Comparison of ENCODE assay signal across 8 cellular contexts in genomic region chr2:180980185-180980942, GRCh38. TPM values are rescaled to one million over a fixed set of nuclear protein-coding genes. Genes with fewer than 3 reads are reported as not detected.
A peak's percentile ranks its signal among the peaks of the same experiment; 100 is the strongest.
DNase-seq lines count a peak whose midpoint lies in the region; ATAC-seq, FAIRE-seq and TF ChIP-seq lines count a peak whose summit lies in the region.

Gene UBE2E3, plus strand, starts transcription at chr2:180980605. Its CDS starts 1,438 bp downstream, at chr2:180982043.

- H3K27me3 ChIP-seq in GM06990 (replicated peaks; ENCODE audit: control insufficient read depth, insufficient read depth, low read length) (no peaks in the 10 kb centered on the region), MG63 (no peaks in the 10 kb centered on the region), adrenal gland (no peaks in the 10 kb centered on the region), heart right ventricle (no peaks in the 10 kb centered on the region), upper lobe of right lung (no peaks in the 10 kb centered on the region)

- peaks cover 6% of the 10 kb centered on the region for H3K36me3 Mint-ChIP-seq in progenitor cell of endocrine pancreas (ENCODE audit: insufficient read depth)

- H3K36me3 ChIP-seq in GM06990 (ENCODE audit: control insufficient read depth, insufficient read depth, low read length) (no peaks in the 10 kb centered on the region; the same call in 1 of the 2 replicates), MG63 (peaks cover 28% of the 10 kb centered on the region), adrenal gland (replicated peaks in 1 of 2) (no peaks in the 10 kb centered on the region), heart right ventricle (peaks cover 0 to 19% (median 0%) of the 10 kb centered on the region in 9 donors), upper lobe of right lung (no peaks in the 10 kb centered on the region)

- peak within 1 kb of the TSS in 4 of 5 donors; percentile 72 to 92 (median 82) for H3K27ac ChIP-seq in adrenal gland
- peak within 1 kb of the TSS; percentile 65 to 96 (median 86) for H3K27ac ChIP-seq in heart right ventricle
- H3K27ac ChIP-seq in upper lobe of right lung: peak within 1 kb of the TSS; percentile 82

- H3K27ac Mint-ChIP-seq in progenitor cell of endocrine pancreas: peak within 1 kb of the TSS; percentile 99

- TF ChIP-seq CTCF in GM06990 (IDR thresholded peaks at IDR 0.05; ENCODE audit: insufficient read depth, low read length, poor library complexity, severe bottlenecking) (peak; percentile 82), adrenal gland (IDR thresholded peaks at IDR 0.05) (peak in 5 of 6 experiments; percentile 34 to 79 (median 59)), heart right ventricle (IDR thresholded peaks at IDR 0.05) (peak; percentile 49 to 78 (median 60)), progenitor cell of endocrine pancreas (IDR thresholded peaks at IDR 0.05; ENCODE audit: unreplicated experiment) (peak; percentile 69), upper lobe of right lung (IDR thresholded peaks at IDR 0.05) (peak; percentile 57)

- ATAC-seq in heart right ventricle: peak; percentile 84 to 98 (median 92)
- peak; percentile 94 for ATAC-seq in upper lobe of right lung

- no peak for FAIRE-seq in H54 (lab: Jason Lieb, UNC)

- H3K4me3 ChIP-seq in GM06990 (replicated peaks; ENCODE audit: low read depth, low read length) (peak within 1 kb of the TSS; percentile 82), MG63 (peak within 1 kb of the TSS; percentile 78), adrenal gland (peak within 1 kb of the TSS in 2 of 4 donors; percentile 54 to 66), heart right ventricle (peak within 1 kb of the TSS; percentile 62 to 85 (median 72)), upper lobe of right lung (peak within 1 kb of the TSS; percentile 67)

- DNase-seq in GM06990 (ENCODE audit: extremely low read depth, insufficient read length): peak; percentile 90
- DNase-seq in H54 (ENCODE audit: insufficient read length, low spot score): peak; percentile 82
- peak; percentile 85 for DNase-seq in MG63
- peak; percentile 59 to 77 (median 71) for DNase-seq in T-helper 1 cell
- peak; percentile 82 to 89 (median 86) for DNase-seq in adrenal gland
- peak; percentile 82 to 84 for DNase-seq in heart right ventricle
- peak; percentile 88 for DNase-seq in progenitor cell of endocrine pancreas (ENCODE audit: low spot score, unreplicated experiment)
- DNase-seq in upper lobe of right lung: peak; percentile 92

- intact Hi-C loops in adrenal gland (cut with DNase I) (no loop called here), heart right ventricle (cut with DNase I) (loop anchor here in 1 of 10 donors (5.0 kb wide), 1 partner anchor 912 kb away; the partner anchor contains the start of gene ITPRID2), upper lobe of right lung (cut with DNase I) (no loop called here)

- H3K4me1 ChIP-seq in adrenal gland (replicated peaks in 1 of 2): peaks cover 14 to 35% of the 10 kb centered on the region in 2 donors
- H3K4me1 ChIP-seq in heart right ventricle: peaks cover 3 to 48% (median 39%) of the 10 kb centered on the region in 9 donors
- H3K4me1 ChIP-seq in upper lobe of right lung: peaks cover 37% of the 10 kb centered on the region

- H3K9me3 Mint-ChIP-seq in progenitor cell of endocrine pancreas (ENCODE audit: low read depth): no peaks in the 10 kb centered on the region

- H3K4me3 Mint-ChIP-seq in progenitor cell of endocrine pancreas (ENCODE audit: low read depth): peak within 1 kb of the TSS; percentile 96

- peak; percentile 37; the same call in 1 of the 2 replicates for TF ChIP-seq POLR2A in H54 (IDR thresholded peaks at IDR 0.05; ENCODE audit: low read depth, low read length)
- peak; percentile 56 to 77 for TF ChIP-seq POLR2A in adrenal gland (IDR thresholded peaks at IDR 0.05)

- H3K9me3 ChIP-seq in MG63 (no peaks in the 10 kb centered on the region), adrenal gland (replicated peaks in 1 of 3) (no peaks in the 10 kb centered on the region), heart right ventricle (no peaks in the 10 kb centered on the region), upper lobe of right lung (no peaks in the 10 kb centered on the region)

- H3K4me1 Mint-ChIP-seq in progenitor cell of endocrine pancreas (ENCODE audit: low read depth): peaks cover 35% of the 10 kb centered on the region

- H3K27me3 Mint-ChIP-seq in progenitor cell of endocrine pancreas: no peaks in the 10 kb centered on the region

- WGBS in adrenal gland, 4 donors: 0 to 5% (median 1%) methylated on average over 8 to 94 of the region's 99 CpGs
- WGBS in heart right ventricle, 2 donors: 0% methylated on average over 47 to 99 of the region's 99 CpGs

RNA-seq across cellular contexts. Expression of gene UBE2E3, which starts in this region (rescaled TPM):
- 55.2 and 126 TPM in 2 replicates for total RNA-seq in MG63 (2014; rRNA removed; shearing (Covaris generic); ENCODE audit: low replicate concordance)
- total RNA-seq in adrenal gland (10 to 100 TPM; 30.8 to 87.1 (median 56.6) TPM), heart right ventricle (10 to 100 TPM; 41.9 to 59.1 (median 54.9) TPM), progenitor cell of endocrine pancreas (142 and 146 TPM in 2 replicates), upper lobe of right lung (33.8 TPM)
- polyA plus RNA-seq in adrenal gland (10 to 100 TPM; 31.4 to 84.8 (median 35.4) TPM), heart right ventricle (10 to 100 TPM; 26.3 to 58.2 TPM)
